8 cellular contexts compared by ENCODE assay signal in the genomic region with DNA sequence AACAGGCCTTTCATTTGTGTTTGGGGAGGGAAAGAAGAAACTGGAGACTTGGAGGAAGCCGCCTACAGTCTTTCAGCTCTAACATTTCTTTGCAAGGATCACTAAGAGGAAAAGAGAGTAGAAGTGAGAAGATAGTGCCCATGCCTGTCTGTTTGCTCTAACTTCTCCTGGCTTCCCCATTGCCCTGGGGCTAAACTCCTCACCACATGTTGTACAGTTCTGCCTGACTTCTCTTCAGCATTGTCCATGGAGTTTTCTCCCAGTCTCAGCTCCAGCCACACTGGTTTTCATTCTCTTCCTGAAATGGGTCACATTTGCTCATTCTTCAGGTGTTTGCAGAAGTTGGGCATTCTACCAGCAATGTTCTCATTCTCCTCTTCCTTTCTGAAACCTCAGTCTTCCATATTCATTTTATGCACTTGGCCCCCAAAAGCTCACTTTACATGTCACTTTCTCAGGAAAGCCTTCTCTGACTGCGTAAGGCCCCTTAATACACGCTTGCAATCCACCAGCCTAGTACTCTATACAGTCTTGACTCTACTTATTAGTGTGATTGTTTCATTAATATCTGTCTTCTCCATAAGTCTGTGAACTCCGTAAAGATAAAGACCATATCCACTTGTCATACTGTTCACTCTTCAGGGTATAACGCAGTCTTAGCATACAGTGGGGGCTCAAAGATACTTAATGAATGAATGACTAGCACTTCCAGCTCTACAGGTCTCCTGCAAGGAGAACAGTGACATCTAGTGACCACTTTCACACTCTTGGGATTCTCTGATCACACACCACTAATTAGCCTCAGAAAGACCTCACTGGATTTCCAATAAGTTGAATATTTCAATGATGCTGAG. TPM values are rescaled to one million over a fixed set of nuclear protein-coding genes. Genes with fewer than 3 reads are reported as not detected.
DNase-seq lines count a peak whose midpoint lies in the region; ATAC-seq, FAIRE-seq and TF ChIP-seq lines count a peak whose summit lies in the region.

No MANE protein-coding gene starts in this region.

- FAIRE-seq in astrocyte (lab: Jason Lieb, UNC) (peak; percentile 82), islet of Langerhans (lab: Jason Lieb, UNC) (peak; percentile 88), urothelium cell line (lab: Jason Lieb, UNC) (no peak)

- no peak overlapping the region for H3K27ac ChIP-seq in astrocyte (ENCODE audit: low read depth, low read length)
- H3K27ac ChIP-seq in ovary: no peak overlapping the region

- no peaks in the 10 kb centered on the region for H3K36me3 ChIP-seq in astrocyte (ENCODE audit: insufficient read depth, low read length)
- H3K36me3 ChIP-seq in ovary: no peaks in the 10 kb centered on the region

- H3K4me3 Mint-ChIP-seq in activated CD8-positive, alpha-beta T cell treated with anti-CD3 and anti-CD28 coated beads for 36 hours: no peak overlapping the region
- no peak overlapping the region for H3K4me3 Mint-ChIP-seq in activated CD8-positive, alpha-beta T cell treated with anti-CD3 and anti-CD28 coated beads, Interleukin-2, amount 10 ng/mL, durations not matched to agents 7 days and 5 days
- no peak overlapping the region for H3K4me3 Mint-ChIP-seq in astrocyte (ENCODE audit: unreplicated experiment)

- H3K36me3 Mint-ChIP-seq in activated CD8-positive, alpha-beta T cell treated with anti-CD3 and anti-CD28 coated beads for 36 hours (ENCODE audit: low read depth): peaks cover 12% of the 10 kb centered on the region
- H3K36me3 Mint-ChIP-seq in activated CD8-positive, alpha-beta T cell treated with anti-CD3 and anti-CD28 coated beads, Interleukin-2, amount 10 ng/mL, durations not matched to agents 7 days and 5 days (ENCODE audit: low read depth): no peaks in the 10 kb centered on the region
- H3K36me3 Mint-ChIP-seq in astrocyte (ENCODE audit: low read depth, unreplicated experiment): peaks cover 4% of the 10 kb centered on the region

- no peaks in the 10 kb centered on the region for H3K27me3 Mint-ChIP-seq in activated CD8-positive, alpha-beta T cell treated with anti-CD3 and anti-CD28 coated beads for 36 hours
- no peaks in the 10 kb centered on the region for H3K27me3 Mint-ChIP-seq in activated CD8-positive, alpha-beta T cell treated with anti-CD3 and anti-CD28 coated beads, Interleukin-2, amount 10 ng/mL, durations not matched to agents 7 days and 5 days (ENCODE audit: low read depth)
- H3K27me3 Mint-ChIP-seq in astrocyte (ENCODE audit: low read depth, unreplicated experiment): no peaks in the 10 kb centered on the region

- no peaks in the 10 kb centered on the region for H3K79me2 ChIP-seq in astrocyte (ENCODE audit: insufficient read depth, low read length)

- H3K9me3 Mint-ChIP-seq in activated CD8-positive, alpha-beta T cell treated with anti-CD3 and anti-CD28 coated beads for 36 hours: no peaks in the 10 kb centered on the region
- no peaks in the 10 kb centered on the region for H3K9me3 Mint-ChIP-seq in activated CD8-positive, alpha-beta T cell treated with anti-CD3 and anti-CD28 coated beads, Interleukin-2, amount 10 ng/mL, durations not matched to agents 7 days and 5 days (ENCODE audit: insufficient read depth)
- no peaks in the 10 kb centered on the region for H3K9me3 Mint-ChIP-seq in astrocyte (ENCODE audit: unreplicated experiment)

- no peak overlapping the region for H3K9ac ChIP-seq in astrocyte (ENCODE audit: low read length)

- POLR2A ChIA-PET in activated CD8-positive, alpha-beta T cell treated with anti-CD3 and anti-CD28 coated beads for 36 hours (lab: Charles Lee): no interaction called here
- POLR2A ChIA-PET in activated CD8-positive, alpha-beta T cell treated with anti-CD3 and anti-CD28 coated beads, Interleukin-2, amount 10 ng/mL, durations not matched to agents 7 days and 5 days (lab: Charles Lee): no interaction called here

- peak; percentile 35 for TF ChIP-seq CTCF in activated CD8-positive, alpha-beta T cell treated with anti-CD3 and anti-CD28 coated beads for 36 hours (IDR thresholded peaks at IDR 0.05)
- TF ChIP-seq CTCF in astrocyte (IDR thresholded peaks at IDR 0.05; ENCODE audit: insufficient read depth, low read depth, low read length) (peak; percentile 66), ovary (IDR thresholded peaks at IDR 0.05) (no peak)

- H3K4me1 ChIP-seq in astrocyte (ENCODE audit: insufficient read depth, low read length) (no peaks in the 10 kb centered on the region), ovary (ENCODE audit: insufficient read depth) (peaks cover 5% of the 10 kb centered on the region)

- no peaks in the 10 kb centered on the region for H3K9me3 ChIP-seq in astrocyte (ENCODE audit: insufficient read depth, low read depth, low read length)
- no peaks in the 10 kb centered on the region for H3K9me3 ChIP-seq in ovary

- no peaks in the 10 kb centered on the region for H3K27me3 ChIP-seq in astrocyte (ENCODE audit: insufficient read depth, low read length)
- H3K27me3 ChIP-seq in ovary: no peaks in the 10 kb centered on the region

- TF ChIP-seq POLR2A in ovary (IDR thresholded peaks at IDR 0.05): no peak

- H3K4me1 Mint-ChIP-seq in activated CD8-positive, alpha-beta T cell treated with anti-CD3 and anti-CD28 coated beads for 36 hours (ENCODE audit: low read depth): no peaks in the 10 kb centered on the region
- no peaks in the 10 kb centered on the region for H3K4me1 Mint-ChIP-seq in activated CD8-positive, alpha-beta T cell treated with anti-CD3 and anti-CD28 coated beads, Interleukin-2, amount 10 ng/mL, durations not matched to agents 7 days and 5 days (ENCODE audit: low read depth)
- peaks cover 8% of the 10 kb centered on the region for H3K4me1 Mint-ChIP-seq in astrocyte (ENCODE audit: low read depth, unreplicated experiment)

- no peak overlapping the region for H3K4me2 ChIP-seq in astrocyte (ENCODE audit: low read length)

- TF ChIP-seq EP300 in ovary (IDR thresholded peaks at IDR 0.05): no peak

- no peak overlapping the region for H3K4me3 ChIP-seq in astrocyte (ENCODE audit: insufficient read depth, low read depth, low read length)
- H3K4me3 ChIP-seq in ovary: no peak overlapping the region

- ATAC-seq in activated CD8-positive, alpha-beta T cell treated with anti-CD3 and anti-CD28 coated beads for 36 hours: no peak
- no peak for ATAC-seq in activated CD8-positive, alpha-beta T cell treated with anti-CD3 and anti-CD28 coated beads, Interleukin-2, amount 10 ng/mL, durations not matched to agents 7 days and 5 days

- CTCF ChIA-PET in activated CD8-positive, alpha-beta T cell treated with anti-CD3 and anti-CD28 coated beads for 36 hours (lab: Charles Lee): interaction anchor here (1.0 kb wide), 1 partner anchor 11 kb away, joined by 3 read pairs; no protein-coding TSS in a partner anchor
- CTCF ChIA-PET in activated CD8-positive, alpha-beta T cell treated with anti-CD3 and anti-CD28 coated beads, Interleukin-2, amount 10 ng/mL, durations not matched to agents 7 days and 5 days (lab: Charles Lee): interaction anchor here (1.3 kb wide), 1 partner anchor 10 kb away, joined by 3 read pairs; no protein-coding TSS in a partner anchor

- no peak overlapping the region for H2AFZ ChIP-seq in astrocyte (ENCODE audit: low read depth, low read length)

- no peak overlapping the region for H3K27ac Mint-ChIP-seq in activated CD8-positive, alpha-beta T cell treated with anti-CD3 and anti-CD28 coated beads for 36 hours
- no peak overlapping the region for H3K27ac Mint-ChIP-seq in activated CD8-positive, alpha-beta T cell treated with anti-CD3 and anti-CD28 coated beads, Interleukin-2, amount 10 ng/mL, durations not matched to agents 7 days and 5 days
- H3K27ac Mint-ChIP-seq in astrocyte (ENCODE audit: unreplicated experiment): no peak overlapping the region

- no peaks in the 10 kb centered on the region for H4K20me1 ChIP-seq in astrocyte (ENCODE audit: insufficient read depth, low read length)

- WGBS in ovary, 3 donors: 75 to 83% (median 79%) methylated on average over 5 of the region's 5 CpGs

- DNase-seq in activated CD8-positive, alpha-beta T cell treated with anti-CD3 and anti-CD28 coated beads for 36 hours: no peak
- no peak for DNase-seq in activated CD8-positive, alpha-beta T cell treated with anti-CD3 and anti-CD28 coated beads, Interleukin-2, amount 10 ng/mL, durations not matched to agents 7 days and 5 days
- DNase-seq in LHCN-M2 (ENCODE audit: low read depth): peak; percentile 39
- peak; percentile 39 for DNase-seq in astrocyte (ENCODE audit: low read depth)
- DNase-seq in urothelium cell line (ENCODE audit: low spot score): peak; percentile 26
- DNase-seq in posterior cingulate gyrus: no peak
- DNase-seq in ovary: no peak

- intact Hi-C loops in activated CD8-positive, alpha-beta T cell treated with anti-CD3 and anti-CD28 coated beads for 36 hours (cut with micrococcal nuclease): no loop called here
- intact Hi-C loops in posterior cingulate gyrus (cut with DNase I): loop anchor here (2.0 to 10.0 kb wide), 4 partner anchors 72 to 1054 kb away; partner anchors contain the start of gene PAPPA
- intact Hi-C loops in ovary (cut with DNase I): loop anchor here in 1 of 4 donors (10.0 kb wide), 1 partner anchor 1052 kb away; no protein-coding TSS in a partner anchor

RNA-seq across cellular contexts. Expression of gene TRIM32, which starts 40.2 kb away (rescaled TPM):
- 10 to 100 TPM; 14.6 to 15.0 TPM for total RNA-seq in activated CD8-positive, alpha-beta T cell treated with anti-CD3 and anti-CD28 coated beads for 36 hours
- 10 to 100 TPM; 17.5 to 18.2 TPM for total RNA-seq in activated CD8-positive, alpha-beta T cell treated with anti-CD3 and anti-CD28 coated beads, Interleukin-2, amount 10 ng/mL, durations not matched to agents 7 days and 5 days
- total RNA-seq in LHCN-M2 (2014; rRNA removed) (24.1 and 26.4 TPM in 2 replicates), astrocyte (33.7 and 37.1 TPM in 2 replicates), ovary (10 to 100 TPM; 10.5 to 29.2 (median 22.1) TPM)
- polyA plus RNA-seq in LHCN-M2 (2012): 17.2 TPM
- 10 to 100 TPM in 1 of 2 donors, 1 to 10 TPM in 1; 7.0 to 18.6 TPM for polyA plus RNA-seq in ovary

Comparison
In these comparisons a context has a peak if more than half of its experiments do, and no peak if none do; other contexts are left out.
1. DNase-seq: peak in LHCN-M2 (single experiment), astrocyte (single experiment) and urothelium cell line (single experiment); none in activated CD8-positive, alpha-beta T cell treated with anti-CD3 and anti-CD28 coated beads for 36 hours (single experiment), activated CD8-positive, alpha-beta T cell treated with anti-CD3 and anti-CD28 coated beads, Interleukin-2, amount 10 ng/mL, durations not matched to agents 7 days and 5 days (single experiment), posterior cingulate gyrus (0 of 10) and ovary (0 of 5).
2. CTCF ChIP-seq: peak in activated CD8-positive, alpha-beta T cell treated with anti-CD3 and anti-CD28 coated beads for 36 hours (single experiment) and astrocyte (single experiment); none in ovary (0 of 3).